8 cellular contexts compared by ENCODE assay signal in the genomic region with DNA sequence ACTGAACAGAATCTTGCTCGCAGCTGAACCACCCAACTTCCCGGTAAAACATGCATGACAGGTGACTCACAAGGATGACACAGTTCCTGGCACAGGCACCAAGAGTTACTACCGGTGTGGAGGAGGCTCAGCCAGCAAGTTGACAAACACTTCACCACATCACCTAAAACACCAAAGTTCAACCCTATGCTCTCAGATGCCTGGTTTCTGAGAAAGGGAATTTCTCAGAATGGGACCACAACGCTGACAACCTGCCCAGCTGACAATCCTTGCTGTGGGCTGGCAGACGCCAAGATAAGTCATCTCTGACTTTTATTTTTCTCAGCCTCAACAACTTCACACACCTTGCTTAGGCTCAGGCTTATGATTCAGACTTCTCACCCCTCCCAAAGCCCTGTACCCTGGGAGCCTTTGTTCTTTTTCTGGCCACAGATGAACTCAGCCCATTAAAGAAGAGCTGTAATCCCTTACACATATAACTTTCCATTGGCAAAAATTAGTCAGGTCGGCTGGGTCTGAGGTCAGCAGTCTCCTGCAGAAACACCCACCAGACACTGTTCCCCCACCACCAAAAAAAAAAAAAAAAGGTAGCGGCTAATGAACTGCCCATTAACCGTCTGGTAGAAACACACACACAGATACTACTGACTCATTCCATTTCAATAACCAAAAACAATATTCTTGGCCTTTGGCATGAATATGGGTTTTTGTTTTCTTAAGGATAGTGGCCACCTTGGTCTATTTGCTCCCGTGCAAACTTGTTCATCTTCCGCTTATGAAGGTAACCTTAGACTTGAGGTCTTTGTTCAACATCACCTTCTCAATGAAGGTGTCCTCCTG. TPM values are rescaled to one million over a fixed set of nuclear protein-coding genes. Genes with fewer than 3 reads are reported as not detected.
A peak's percentile ranks its signal among the peaks of the same experiment; 100 is the strongest.
DNase-seq lines count a peak whose midpoint lies in the region; ATAC-seq and TF ChIP-seq lines count a peak whose summit lies in the region.

No MANE protein-coding gene starts in this region.

- H3K79me2 ChIP-seq in GM23248 (ENCODE audit: insufficient read depth) (no peaks in the 10 kb centered on the region), osteoblast (ENCODE audit: insufficient read depth, low read length) (no peaks in the 10 kb centered on the region)

- H3K4me2 ChIP-seq in GM23248 (ENCODE audit: unreplicated experiment) (peak overlapping the region; percentile 24), osteoblast (ENCODE audit: insufficient read depth, low read length) (peak overlapping the region; percentile 7)

- peak overlapping the region; percentile 67 for H3K4me3 Mint-ChIP-seq in T-helper 1 cell treated with Interleukin-12 subunit alpha and Interleukin-12 subunit beta and Interleukin-4 antibody, amounts not matched to agents 30 μg/mL and 1 μg/mL, for 36 hours

- no peaks in the 10 kb centered on the region for H3K27me3 Mint-ChIP-seq in T-helper 1 cell treated with Interleukin-12 subunit alpha and Interleukin-12 subunit beta and Interleukin-4 antibody, amounts not matched to agents 30 μg/mL and 1 μg/mL, for 36 hours (ENCODE audit: low read depth)

- no peaks in the 10 kb centered on the region for H3K9me2 ChIP-seq in GM23248 (ENCODE audit: insufficient read depth)

- peaks cover 31% of the 10 kb centered on the region for H3F3A ChIP-seq in GM23248 (ENCODE audit: insufficient read depth)

- no peak overlapping the region for H2AFZ ChIP-seq in GM23248
- H2AFZ ChIP-seq in osteoblast (ENCODE audit: low read length) = no peak overlapping the region

- H3K36me3 Mint-ChIP-seq in T-helper 1 cell treated with Interleukin-12 subunit alpha and Interleukin-12 subunit beta and Interleukin-4 antibody, amounts not matched to agents 30 μg/mL and 1 μg/mL, for 36 hours (ENCODE audit: low read depth) = peaks cover 27% of the 10 kb centered on the region

- TF ChIP-seq CTCF in osteoblast (IDR thresholded peaks at IDR 0.05; ENCODE audit: extremely low read depth, low read depth, low read length) = no peak

- H3K27me3 ChIP-seq in GM23248 (replicated peaks; ENCODE audit: insufficient read depth) (no peaks in the 10 kb centered on the region), osteoblast (ENCODE audit: insufficient read depth, low read length) (no peaks in the 10 kb centered on the region)

- ATAC-seq in HG03439 (IDR thresholded peaks at IDR 0.05; ENCODE audit: unreplicated experiment) (no peak), HG03139 (IDR thresholded peaks at IDR 0.05; ENCODE audit: unreplicated experiment) (no peak)

- 23 to 26% methylated on average over 10 of the region's 10 CpGs for WGBS in GM23248 (ENCODE audit: low coverage in 1 of 2, low lambda C conversion rate in 2 of 2, missing lambda C conversion rate in 2 of 2), 2 experiments

- no peaks in the 10 kb centered on the region for H3K9me3 ChIP-seq in GM23248 (ENCODE audit: low read depth)
- H3K9me3 ChIP-seq in osteoblast (ENCODE audit: low read depth, low read length) = no peaks in the 10 kb centered on the region

- H3K4me1 Mint-ChIP-seq in T-helper 1 cell treated with Interleukin-12 subunit alpha and Interleukin-12 subunit beta and Interleukin-4 antibody, amounts not matched to agents 30 μg/mL and 1 μg/mL, for 36 hours (ENCODE audit: low read depth) = peaks cover 45% of the 10 kb centered on the region

- H3K27ac Mint-ChIP-seq in T-helper 1 cell treated with Interleukin-12 subunit alpha and Interleukin-12 subunit beta and Interleukin-4 antibody, amounts not matched to agents 30 μg/mL and 1 μg/mL, for 36 hours = peak overlapping the region; percentile 93

- in situ Hi-C loops in GM23248 (cut with MboI) = no loop called here

- H3K27ac ChIP-seq in GM23248 (peak overlapping the region; percentile 58), osteoblast (ENCODE audit: low read depth, low read length) (no peak overlapping the region)

- peaks cover 8% of the 10 kb centered on the region for H3K4me1 ChIP-seq in GM23248 (ENCODE audit: insufficient read depth)
- peaks cover 14% of the 10 kb centered on the region for H3K4me1 ChIP-seq in osteoblast (ENCODE audit: insufficient read depth, low read length)

- H3K9me3 Mint-ChIP-seq in T-helper 1 cell treated with Interleukin-12 subunit alpha and Interleukin-12 subunit beta and Interleukin-4 antibody, amounts not matched to agents 30 μg/mL and 1 μg/mL, for 36 hours = peaks cover 21% of the 10 kb centered on the region

- no peaks in the 10 kb centered on the region for H3K36me3 ChIP-seq in GM23248 (ENCODE audit: low read depth)
- no peaks in the 10 kb centered on the region for H3K36me3 ChIP-seq in osteoblast (ENCODE audit: insufficient read depth, low read length)

- no peak overlapping the region for H3K9ac ChIP-seq in GM23248

- DNase-seq in GM23248 (peak; percentile 94), amniotic epithelial cell (ENCODE audit: low read depth) (peak; percentile 74), osteoblast (ENCODE audit: insufficient read length, low spot score, missing footprints) (peak; percentile 66), NCI-H128 (lab: John Stamatoyannopoulos, UW; ENCODE audit: unreplicated experiment) (no peak), glomerular visceral epithelial cell (ENCODE audit: extremely low spot score) (no peak)

- H4K20me1 ChIP-seq in GM23248 (ENCODE audit: insufficient read depth) = no peaks in the 10 kb centered on the region
- H4K20me1 ChIP-seq in osteoblast (ENCODE audit: insufficient read depth, low read length) = no peaks in the 10 kb centered on the region

- H3K4me3 ChIP-seq in GM23248 = no peak overlapping the region
- no peak overlapping the region for H3K4me3 ChIP-seq in osteoblast (ENCODE audit: insufficient read depth, low read length)

RNA-seq across cellular contexts. Expression of a gene that starts 10.8 kb away (rescaled TPM):
- total RNA-seq in GM23248 (2014; rRNA removed; shearing (Covaris generic)) = 7.6 and 13.2 TPM in 2 replicates
- 2.6 and 3.2 TPM in 2 replicates for polyA plus RNA-seq in GM23248 (2016; fragmentation: Nextera tagmentation; extraction: Ambion mirVana)
- 13.6 and 16.3 TPM in 2 replicates for total RNA-seq in osteoblast

Comparison
In these comparisons a context has a peak if more than half of its experiments do, and no peak if none do; other contexts are left out.
1. DNase-seq: peak in GM23248 (single experiment), amniotic epithelial cell (single experiment) and osteoblast (single experiment); none in NCI-H128 (single experiment) and glomerular visceral epithelial cell (single experiment).